8 cellular contexts compared by ENCODE assay signal in genomic region chr15:75454471-75455418, GRCh38. TPM values are rescaled to one million over a fixed set of nuclear protein-coding genes. Genes with fewer than 3 reads are reported as not detected.
DNase-seq lines count a peak whose midpoint lies in the region; ATAC-seq and TF ChIP-seq lines count a peak whose summit lies in the region.

No MANE protein-coding gene starts in this region.

- peak overlapping the region; percentile 93 for H3K27ac ChIP-seq in lower lobe of right lung

- no peak for ATAC-seq in lower lobe of right lung
- ATAC-seq in HG02763 (IDR thresholded peaks at IDR 0.05; ENCODE audit: unreplicated experiment), result no peak
- ATAC-seq in GM19467 (IDR thresholded peaks at IDR 0.05; ENCODE audit: unreplicated experiment), result no peak

- peaks cover 32% of the 10 kb centered on the region for H3K4me1 Mint-ChIP-seq in chondrocyte (ENCODE audit: low read depth)

- no peaks in the 10 kb centered on the region for H3K9me3 Mint-ChIP-seq in chondrocyte (ENCODE audit: low read depth)

- peaks cover 19% of the 10 kb centered on the region for H3K4me1 ChIP-seq in lower lobe of right lung

- no peaks in the 10 kb centered on the region for H3K27me3 Mint-ChIP-seq in chondrocyte (ENCODE audit: low read depth)

- intact Hi-C loops in lower lobe of right lung (cut with DNase I), result no loop called here

- no peaks in the 10 kb centered on the region for H3K9me3 ChIP-seq in lower lobe of right lung

- peak overlapping the region; percentile 96 for H3K4me3 ChIP-seq in lower lobe of right lung

- peak overlapping the region; percentile 77 for H3K4me3 Mint-ChIP-seq in chondrocyte (ENCODE audit: unreplicated experiment)

- no peaks in the 10 kb centered on the region for H3K27me3 ChIP-seq in lower lobe of right lung (ENCODE audit: low read depth)

- H3K36me3 ChIP-seq in lower lobe of right lung, result no peaks in the 10 kb centered on the region

- H3K36me3 Mint-ChIP-seq in chondrocyte (ENCODE audit: low read depth), result no peaks in the 10 kb centered on the region

- DNase-seq in ELR (ENCODE audit: low read depth), result peak; percentile 47
- DNase-seq in NCI-H146 (lab: John Stamatoyannopoulos, UW), result peak; percentile 70
- DNase-seq in activated CD4-positive, alpha-beta T cell treated with anti-CD3 and anti-CD28 coated beads for 1 hour, result peak; percentile 66
- peak; percentile 94 for DNase-seq in chondrocyte (ENCODE audit: low spot score)
- DNase-seq in lower lobe of right lung, result peak; percentile 83
- peak; percentile 62 to 82 (median 62) for DNase-seq in stimulated activated CD4-positive, alpha-beta T cell treated with anti-CD3 and anti-CD28 coated beads, TNF-alpha, amount 100 ng/mL, for 24 hours (ENCODE audit: low read depth in 3 of 3)

- no peak for TF ChIP-seq CTCF in chondrocyte (IDR thresholded peaks at IDR 0.05)
- TF ChIP-seq CTCF in lower lobe of right lung (IDR thresholded peaks at IDR 0.05), result no peak

- H3K27ac Mint-ChIP-seq in chondrocyte (ENCODE audit: unreplicated experiment), result peak overlapping the region; percentile 96

RNA-seq across cellular contexts. Expression of gene SIN3A, which starts 3.3 kb away (rescaled TPM):
- 39.3 to 50.9 TPM (median 44.9 TPM) in 3 replicates for total RNA-seq in chondrocyte
- total RNA-seq in lower lobe of right lung, result 51.6 TPM
